In genomic region chr16:4935231-4935855, GRCh38 we compare ENCODE assay signal across 1 cellular context.
TF ChIP-seq lines count a peak whose summit lies in the region.

No MANE protein-coding gene starts in this region.

TF ChIP-seq in HepG2, 621 proteins besides CTCF, POLR2A, EP300 and RAD21:
- TF ChIP-seq ZNF605 (CRISPR knock-in tag; IDR thresholded peaks at IDR 0.05) (no peak), CEBPB (IDR thresholded peaks at IDR 0.05; ENCODE audit: borderline replicate concordance, low read depth, low read length) (peak; percentile 54)
